9 cellular contexts compared by ENCODE assay signal in the genomic region with DNA sequence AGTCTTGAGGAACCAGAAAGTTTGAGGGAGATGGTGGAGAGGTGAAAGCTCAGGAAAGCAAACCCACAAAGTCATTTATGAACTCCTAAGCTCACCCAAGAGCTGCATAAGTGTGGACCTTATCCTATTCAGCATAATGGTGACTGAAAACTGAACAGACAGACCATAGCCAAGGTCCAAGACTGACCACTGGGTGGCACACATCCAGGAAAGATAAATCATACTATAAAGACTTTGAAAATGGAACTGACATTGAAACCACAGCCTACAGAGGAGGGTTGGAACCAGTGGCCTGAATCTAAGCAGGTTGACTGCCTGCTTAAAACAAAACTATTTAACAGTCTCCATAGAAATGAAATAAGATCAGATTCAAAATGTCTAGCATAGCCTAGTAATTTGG.
A peak's percentile ranks its signal among the peaks of the same experiment; 100 is the strongest.
DNase-seq lines count a peak whose midpoint lies in the region; ATAC-seq, FAIRE-seq and TF ChIP-seq lines count a peak whose summit lies in the region.
"Had no signal": no experiment of that assay in that cellular context is flagged by ENCODE, and none has a peak within 500 bp of the region (broad histone marks: within the 10 kb centered on the region; RNA-seq: fewer than 3 reads in every experiment).

No MANE protein-coding gene starts in this region.

- no peak for TF ChIP-seq POLR2A in stomach (IDR thresholded peaks at IDR 0.05)

- no peaks in the 10 kb centered on the region for H3K9me3 ChIP-seq in WERI-Rb-1 (ENCODE audit: severe bottlenecking)
- H3K9me3 ChIP-seq in small intestine (ENCODE audit: control insufficient read depth, low read depth) = no peaks in the 10 kb centered on the region
- H3K9me3 ChIP-seq in stomach = peaks cover 0 to 12% (median 1%) of the 10 kb centered on the region in 4 donors
- no peaks in the 10 kb centered on the region for H3K9me3 ChIP-seq in upper lobe of right lung

- H3K4me1 ChIP-seq in small intestine (ENCODE audit: control insufficient read depth in 2 of 2, insufficient read depth in 1 of 2, low read depth in 1 of 2, low read length in 1 of 2) (no peaks in the 10 kb centered on the region), stomach (no peaks in the 10 kb centered on the region), upper lobe of right lung (no peaks in the 10 kb centered on the region)

- ATAC-seq in HG03378 (IDR thresholded peaks at IDR 0.05; ENCODE audit: unreplicated experiment) (peak; percentile 85), upper lobe of right lung (no peak)

- no peak overlapping the region for H3K27ac ChIP-seq in WERI-Rb-1
- H3K27ac ChIP-seq in small intestine (ENCODE audit: low read depth in 1 of 2, low read length in 1 of 2) = no peak overlapping the region
- H3K27ac ChIP-seq in stomach = no peak overlapping the region
- no peak overlapping the region for H3K27ac ChIP-seq in upper lobe of right lung

- intact Hi-C loops in stomach (cut with DNase I; ENCODE audit: low total_unique reads) (no loop called here), upper lobe of right lung (cut with DNase I) (no loop called here)

- H3K27me3 ChIP-seq in WERI-Rb-1 (ENCODE audit: insufficient read depth, low read depth, severe bottlenecking) (no peaks in the 10 kb centered on the region), small intestine (ENCODE audit: control insufficient read depth in 2 of 2, insufficient read depth in 2 of 2, low read length in 2 of 2) (no peaks in the 10 kb centered on the region), stomach (no peaks in the 10 kb centered on the region), upper lobe of right lung (no peaks in the 10 kb centered on the region)

- H3K4me3 ChIP-seq in WERI-Rb-1 (ENCODE audit: low read depth, low read length) = no peak overlapping the region
- H3K4me3 ChIP-seq in small intestine (ENCODE audit: low read depth in 1 of 2, low read length in 2 of 2) = no peak overlapping the region
- no peak overlapping the region for H3K4me3 ChIP-seq in stomach
- no peak overlapping the region for H3K4me3 ChIP-seq in upper lobe of right lung

- TF ChIP-seq CTCF in WERI-Rb-1 (IDR thresholded peaks at IDR 0.05; ENCODE audit: low read depth, low read length) (peak; percentile 49), stomach (IDR thresholded peaks at IDR 0.05) (no peak), upper lobe of right lung (IDR thresholded peaks at IDR 0.05) (no peak)

- TF ChIP-seq EP300 in stomach (IDR thresholded peaks at IDR 0.05) = no peak

- no peaks in the 10 kb centered on the region for H3K36me3 ChIP-seq in WERI-Rb-1
- H3K36me3 ChIP-seq in small intestine (ENCODE audit: control insufficient read depth in 2 of 2, insufficient read depth in 2 of 2, low read length in 2 of 2) = no peaks in the 10 kb centered on the region
- H3K36me3 ChIP-seq in stomach = no peaks in the 10 kb centered on the region
- no peaks in the 10 kb centered on the region for H3K36me3 ChIP-seq in upper lobe of right lung

- FAIRE-seq in GM19239 (lab: Jason Lieb, UNC) (peak; percentile 40), small intestine (lab: Jason Lieb, UNC) (no peak)

- DNase-seq in COLO668 (lab: John Stamatoyannopoulos, UW; ENCODE audit: unreplicated experiment) (peak; percentile 6), GM19239 (ENCODE audit: insufficient read length, low spot score) (peak; percentile 1), WERI-Rb-1 (peak; percentile 40), small intestine (peak; percentile 1), stomach (no peak), upper lobe of right lung (no peak), GF-D8 (lab: John Stamatoyannopoulos, UW) (no peak)
- DNase-seq: activated naive CD8-positive, alpha-beta T cell treated with anti-CD3 and anti-CD28 coated beads, Interleukin-2, amount 10 ng/mL, durations not matched to agents 7 days and 5 days had no signal

Comparison
In these comparisons a context has a peak if more than half of its experiments do, and no peak if none do; other contexts are left out.
1. DNase-seq: peak in COLO668 (single experiment), GM19239 (single experiment), WERI-Rb-1 (single experiment) and small intestine (single experiment); none in stomach (single experiment), upper lobe of right lung (single experiment) and GF-D8 (single experiment).